Comparison of ENCODE assay signal across 24 cellular contexts in genomic region chr1:117620440-117620839, GRCh38. TPM values are rescaled to one million over a fixed set of nuclear protein-coding genes. Genes with fewer than 3 reads are reported as not detected.
DNase-seq lines count a peak whose midpoint lies in the region; ATAC-seq and TF ChIP-seq lines count a peak whose summit lies in the region.
"Had no signal": no experiment of that assay in that cellular context is flagged by ENCODE, and none has a peak within 500 bp of the region (broad histone marks: within the 10 kb centered on the region; RNA-seq: fewer than 3 reads in every experiment).

No MANE protein-coding gene starts in this region.

- peaks cover 54% of the 10 kb centered on the region for H3K36me3 ChIP-seq in CD4-positive, CD25-positive, alpha-beta regulatory T cell (ENCODE audit: control insufficient read depth, insufficient read depth, low read length)
- H3K36me3 ChIP-seq in left lung: peaks cover 0 to 18% of the 10 kb centered on the region in 2 donors

- TF ChIP-seq CTCF in left lung (IDR thresholded peaks at IDR 0.05): no peak

- peaks cover 38 to 95% (median 77%) of the 10 kb centered on the region in 4 donors for H3K4me1 Mint-ChIP-seq in CD4-positive, CD25-positive, alpha-beta regulatory T cell
- peaks cover 57% of the 10 kb centered on the region for H3K4me1 Mint-ChIP-seq in T-helper 17 cell
- peaks cover 59% of the 10 kb centered on the region for H3K4me1 Mint-ChIP-seq in memory B cell
- peaks cover 93% of the 10 kb centered on the region for H3K4me1 Mint-ChIP-seq in stimulated activated effector memory CD8-positive, alpha-beta T cell treated with anti-CD3 and anti-CD28 coated beads, Interleukin-12 subunit alpha, Interleukin-12 subunit beta, amount 100 ng/mL, for 72 hours

- intact Hi-C loops in left lung (cut with DNase I): no loop called here

- peak overlapping the region in 2 of 4 donors; percentile 61 for H3K4me3 Mint-ChIP-seq in CD4-positive, CD25-positive, alpha-beta regulatory T cell
- H3K4me3 Mint-ChIP-seq in T-helper 17 cell: peak overlapping the region; percentile 45
- H3K4me3 Mint-ChIP-seq in memory B cell: no peak overlapping the region
- H3K4me3 Mint-ChIP-seq in stimulated activated effector memory CD8-positive, alpha-beta T cell treated with anti-CD3 and anti-CD28 coated beads, Interleukin-12 subunit alpha, Interleukin-12 subunit beta, amount 100 ng/mL, for 72 hours: no peak overlapping the region
- H3K4me3 Mint-ChIP-seq: CD4-positive, alpha-beta memory T cell had no signal

- no peaks in the 10 kb centered on the region for H3K9me3 Mint-ChIP-seq in CD4-positive, CD25-positive, alpha-beta regulatory T cell
- peaks cover 5% of the 10 kb centered on the region for H3K9me3 Mint-ChIP-seq in memory B cell
- H3K9me3 Mint-ChIP-seq in stimulated activated effector memory CD8-positive, alpha-beta T cell treated with anti-CD3 and anti-CD28 coated beads, Interleukin-12 subunit alpha, Interleukin-12 subunit beta, amount 100 ng/mL, for 72 hours: no peaks in the 10 kb centered on the region
- H3K9me3 Mint-ChIP-seq: CD4-positive, alpha-beta memory T cell; IgD-negative memory B cell had no signal

- peak overlapping the region in 1 of 3 donors; percentile 27 for H3K27ac Mint-ChIP-seq in CD4-positive, CD25-positive, alpha-beta regulatory T cell
- H3K27ac Mint-ChIP-seq in T-helper 17 cell (no peak overlapping the region), memory B cell (peak overlapping the region; percentile 14)
- peak overlapping the region; percentile 58 for H3K27ac Mint-ChIP-seq in stimulated activated effector memory CD8-positive, alpha-beta T cell treated with anti-CD3 and anti-CD28 coated beads, Interleukin-12 subunit alpha, Interleukin-12 subunit beta, amount 100 ng/mL, for 72 hours

- H3K27ac ChIP-seq in CD4-positive, CD25-positive, alpha-beta regulatory T cell (ENCODE audit: insufficient read depth, low read length, poor library complexity, severe bottlenecking): no peak overlapping the region
- no peak overlapping the region for H3K27ac ChIP-seq in left lung
- H3K27ac ChIP-seq: BLaER1, HL-60, KMS-11, SK-N-MC had no signal

- H3K36me3 Mint-ChIP-seq in CD4-positive, CD25-positive, alpha-beta regulatory T cell: peaks cover 46% of the 10 kb centered on the region
- H3K36me3 Mint-ChIP-seq in T-helper 17 cell (ENCODE audit: low read depth): peaks cover 9% of the 10 kb centered on the region
- H3K36me3 Mint-ChIP-seq in memory B cell: peaks cover 44% of the 10 kb centered on the region
- H3K36me3 Mint-ChIP-seq in stimulated activated effector memory CD8-positive, alpha-beta T cell treated with anti-CD3 and anti-CD28 coated beads, Interleukin-12 subunit alpha, Interleukin-12 subunit beta, amount 100 ng/mL, for 72 hours: peaks cover 94% of the 10 kb centered on the region

- H3K27me3 Mint-ChIP-seq in CD4-positive, CD25-positive, alpha-beta regulatory T cell: no peaks in the 10 kb centered on the region
- H3K27me3 Mint-ChIP-seq in T-helper 17 cell (no peaks in the 10 kb centered on the region), memory B cell (no peaks in the 10 kb centered on the region)
- H3K27me3 Mint-ChIP-seq: CD4-positive, alpha-beta memory T cell; IgD-negative memory B cell had no signal

- no peaks in the 10 kb centered on the region for H3K27me3 ChIP-seq in CD4-positive, CD25-positive, alpha-beta regulatory T cell (ENCODE audit: control insufficient read depth, insufficient read depth, low read length)
- H3K27me3 ChIP-seq in left lung: no peaks in the 10 kb centered on the region
- H3K27me3 ChIP-seq: BLaER1 had no signal

- H3K4me3 ChIP-seq in CD4-positive, CD25-positive, alpha-beta regulatory T cell (ENCODE audit: low read depth, low read length): peak overlapping the region; percentile 99
- no peak overlapping the region for H3K4me3 ChIP-seq in left lung
- H3K4me3 ChIP-seq: BLaER1, SK-N-MC had no signal

- ATAC-seq in CD4-positive, CD25-positive, alpha-beta regulatory T cell (ENCODE audit: low read depth in 2 of 2): no peak
- ATAC-seq in T-helper 17 cell (no peak), memory B cell (ENCODE audit: low read depth) (no peak), left lung (no peak), GM18873 (IDR thresholded peaks at IDR 0.05; ENCODE audit: low FRiP score, unreplicated experiment) (no peak), HG02840 (IDR thresholded peaks at IDR 0.05; ENCODE audit: low FRiP score, unreplicated experiment) (no peak)
- no peak for ATAC-seq in stimulated activated effector memory CD8-positive, alpha-beta T cell treated with anti-CD3 and anti-CD28 coated beads, Interleukin-12 subunit alpha, Interleukin-12 subunit beta, amount 100 ng/mL, for 72 hours
- ATAC-seq: Panc1 had no signal

- H3K4me1 ChIP-seq in CD4-positive, CD25-positive, alpha-beta regulatory T cell (ENCODE audit: control insufficient read depth, insufficient read depth, low read length, poor library complexity, severe bottlenecking): peaks cover 72% of the 10 kb centered on the region
- peaks cover 0 to 14% of the 10 kb centered on the region in 2 donors for H3K4me1 ChIP-seq in left lung
- H3K4me1 ChIP-seq: BLaER1 had no signal

- DNase-seq in CD4-positive, CD25-positive, alpha-beta regulatory T cell: no peak
- DNase-seq in T-helper 17 cell (no peak), memory B cell (ENCODE audit: low spot score in 2 of 2) (no peak), left lung (no peak)
- no peak for DNase-seq in stimulated activated effector memory CD8-positive, alpha-beta T cell treated with anti-CD3 and anti-CD28 coated beads, Interleukin-12 subunit alpha, Interleukin-12 subunit beta, amount 100 ng/mL, for 72 hours (ENCODE audit: low spot score in 2 of 2)
- DNase-seq: CD4-positive, alpha-beta memory T cell; COR-L47; DMS53; HCEC 1CT; NCI-H1092; NCI-H1417 treated with DMSO at 0.1 percent for 48 hours; NCI-H1694 treated with DMSO at 0.1 percent for 48 hours; NCI-H2081; NCI-H2227 treated with DMSO at 0.1 percent for 48 hours; NCI-H526 treated with DMSO at 0.1 percent for 48 hours; SIG-M5 had no signal

- H3K9me3 ChIP-seq in CD4-positive, CD25-positive, alpha-beta regulatory T cell (ENCODE audit: control insufficient read depth in 2 of 2, low read length in 2 of 2): no peaks in the 10 kb centered on the region
- H3K9me3 ChIP-seq in T-helper 17 cell (ENCODE audit: control insufficient read depth, low read length, poor library complexity, severe bottlenecking) (no peaks in the 10 kb centered on the region), left lung (no peaks in the 10 kb centered on the region)
- H3K9me3 ChIP-seq: BLaER1 had no signal

RNA-seq across cellular contexts. Expression of gene TENT5C, which starts 14.6 kb away (rescaled TPM):
- total RNA-seq in CD4-positive, CD25-positive, alpha-beta regulatory T cell: 324 TPM
- polyA plus RNA-seq in CD4-positive, CD25-positive, alpha-beta regulatory T cell: 10 to 100 TPM; 19.6 to 64.7 (median 33.0) TPM
- 100 to 1,000 TPM; 129 to 173 TPM for total RNA-seq in T-helper 17 cell
- 10 to 100 TPM; 11.6 to 19.3 TPM for total RNA-seq in left lung

Comparison
In these comparisons a context has a peak if more than half of its experiments do, and no peak if none do; other contexts are left out.
1. RNA of gene TENT5C, which starts 14.6 kb away (total RNA-seq): 324 TPM in CD4-positive, CD25-positive, alpha-beta regulatory T cell (single experiment) and 129 to 173 TPM in T-helper 17 cell; 11.6 to 19.3 TPM in left lung; every median in the first group is over 4 times any median in the second.